11 cellular contexts compared by ENCODE assay signal in genomic region chr1:202106340-202107284, GRCh38. TPM values are rescaled to one million over a fixed set of nuclear protein-coding genes. Genes with fewer than 3 reads are reported as not detected.
DNase-seq lines count a peak whose midpoint lies in the region; TF ChIP-seq lines count a peak whose summit lies in the region.
"Had no signal": no experiment of that assay in that cellular context is flagged by ENCODE, and none has a peak within 500 bp of the region (broad histone marks: within the 10 kb centered on the region; RNA-seq: fewer than 3 reads in every experiment).

No MANE protein-coding gene starts in this region.

- no peaks in the 10 kb centered on the region for H3K9me3 ChIP-seq in Peyer's patch
- no peaks in the 10 kb centered on the region for H3K9me3 ChIP-seq in testis
- H3K9me3 ChIP-seq: gastrocnemius medialis had no signal

- DNase-seq in NCI-H2029 (lab: John Stamatoyannopoulos, UW) (peak; percentile 74), NCI-H2029 treated with DMSO at 0.1 percent for 48 hours (lab: John Stamatoyannopoulos, UW) (no peak), Peyer's patch (peak in 2 of 3 donors; percentile 92 to 93), islet precursor cell (peak; percentile 72), testis (peak; percentile 45), NCI-H524 (lab: John Stamatoyannopoulos, UW) (no peak), anterior cingulate cortex (lab: John Stamatoyannopoulos, UW) (no peak)
- no peak for DNase-seq in activated CD8-positive, alpha-beta memory T cell treated with anti-CD3 and anti-CD28 coated beads, Interleukin-2, amount 50 U/mL, for 48 hours
- DNase-seq: activated CD4-positive, alpha-beta T cell treated with anti-CD3 and anti-CD28 coated beads, Interleukin-2, amount 10 ng/mL, durations not matched to agents 7 days and 5 days had no signal

- intact Hi-C loops in testis (cut with DNase I; ENCODE audit: low total_unique reads): no loop called here

- H3K4me1 ChIP-seq in Peyer's patch (peaks cover 0 to 37% (median 2%) of the 10 kb centered on the region in 4 donors), testis (peaks cover 26% of the 10 kb centered on the region)
- H3K4me1 ChIP-seq: gastrocnemius medialis had no signal

- H3K4me3 ChIP-seq in Peyer's patch: no peak overlapping the region
- H3K4me3 ChIP-seq in testis: no peak overlapping the region
- H3K4me3 ChIP-seq: gastrocnemius medialis had no signal

- 68 to 82% methylated on average over 9 to 11 of the region's 11 CpGs for WGBS in testis, 2 donors

- H3K27me3 ChIP-seq in Peyer's patch (no peaks in the 10 kb centered on the region), testis (no peaks in the 10 kb centered on the region)
- H3K27me3 ChIP-seq: gastrocnemius medialis had no signal

- TF ChIP-seq CTCF in Peyer's patch (IDR thresholded peaks at IDR 0.05): no peak
- no peak for TF ChIP-seq CTCF in testis (IDR thresholded peaks at IDR 0.05)

- H3K27ac ChIP-seq in Peyer's patch (peak overlapping the region in 3 of 4 donors; percentile 88 to 98 (median 95)), testis (peak overlapping the region in 1 of 2 donors; percentile 24)
- H3K27ac ChIP-seq: gastrocnemius medialis had no signal

- no peaks in the 10 kb centered on the region for H3K36me3 ChIP-seq in Peyer's patch
- H3K36me3 ChIP-seq in testis (ENCODE audit: low read depth, missing control alignments): no peaks in the 10 kb centered on the region
- H3K36me3 ChIP-seq: gastrocnemius medialis had no signal

- TF ChIP-seq POLR2A in Peyer's patch (IDR thresholded peaks at IDR 0.05) (peak; percentile 83 to 89), testis (IDR thresholded peaks at IDR 0.05) (no peak)

RNA-seq across cellular contexts. Expression of gene GPR37L1, which starts 16.1 kb away (rescaled TPM):
- total RNA-seq in Peyer's patch: under 1 TPM in 3 of 4 donors, not detected in 1; 0.18 to 0.95 (median 0.27) TPM
- 1 to 10 TPM in 1 of 2 donors, under 1 TPM in 1; 0.56 to 1.6 TPM for total RNA-seq in testis
- 0.42 TPM for polyA plus RNA-seq in testis (ENCODE audit: insufficient read depth, low read depth, low replicate concordance)
- total RNA-seq: activated CD4-positive, alpha-beta T cell treated with anti-CD3 and anti-CD28 coated beads, Interleukin-2, amount 10 ng/mL, durations not matched to agents 7 days and 5 days; astrocyte had no signal

RNA-seq across cellular contexts. Expression of gene ARL8A, which starts 37.9 kb away (rescaled TPM):
- total RNA-seq in Peyer's patch (10 to 100 TPM; 25.7 to 37.1 (median 36.0) TPM), testis (10 to 100 TPM; 63.9 to 80.8 TPM)
- polyA plus RNA-seq in testis (ENCODE audit: insufficient read depth, low read depth, low replicate concordance): 46.9 TPM

RNA-seq across cellular contexts. Expression of gene PTPN7, which starts 53.8 kb away (rescaled TPM):
- total RNA-seq in Peyer's patch (10 to 100 TPM in 2 of 4 donors, 1 to 10 TPM in 2; 4.7 to 48.7 (median 7.6) TPM), testis (100 to 1,000 TPM in 1 of 2 donors, 10 to 100 TPM in 1; 84.1 to 119 TPM)
- 43.0 TPM for polyA plus RNA-seq in testis (ENCODE audit: insufficient read depth, low read depth, low replicate concordance)

Comparison
In these comparisons a context has a peak if more than half of its experiments do, and no peak if none do; other contexts are left out.
1. DNase-seq: peak in NCI-H2029 (single experiment), Peyer's patch (2 of 3), islet precursor cell (single experiment) and testis (single experiment); none in NCI-H2029 treated with DMSO at 0.1 percent for 48 hours (single experiment), NCI-H524 (0 of 2), anterior cingulate cortex (0 of 58) and activated CD8-positive, alpha-beta memory T cell treated with anti-CD3 and anti-CD28 coated beads, Interleukin-2, amount 50 U/mL, for 48 hours (single experiment).